In the genomic region with DNA sequence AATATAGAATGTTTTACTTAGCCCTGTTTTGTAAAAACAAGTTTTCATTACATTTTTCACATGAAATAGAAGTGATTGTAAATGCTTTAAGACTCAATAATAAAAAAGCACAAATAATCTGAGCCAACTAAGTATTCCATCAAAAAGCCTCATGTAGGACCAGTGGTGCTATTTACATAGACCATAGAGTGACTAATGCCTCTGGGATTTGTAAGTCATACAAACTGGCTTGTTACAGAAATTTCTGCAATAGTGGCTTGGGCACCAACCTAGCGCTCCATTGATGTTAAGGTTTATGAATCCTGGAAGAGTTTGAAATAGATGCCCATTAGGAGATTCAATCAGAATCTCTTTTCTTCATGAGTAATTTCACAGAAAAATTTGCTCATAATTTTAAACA, we compare ENCODE assay signal across 1 cellular context.
TF ChIP-seq lines count a peak whose summit lies in the region.

No MANE protein-coding gene starts in this region.

TF ChIP-seq in endothelial cell of umbilical vein, 7 proteins besides CTCF, POLR2A, EP300 and RAD21 (continued from another document):
- TF ChIP-seq GATA2 (IDR thresholded peaks at IDR 0.05; ENCODE audit: insufficient read depth, insufficient read length, low read depth, low read length) (no peak), MYC (IDR thresholded peaks at IDR 0.05; ENCODE audit: low read depth, low read length) (no peak), EZH2 (IDR thresholded peaks at IDR 0.05; ENCODE audit: borderline replicate concordance, low read depth, low read length, severe bottlenecking) (no peak), FOS (IDR thresholded peaks at IDR 0.05; ENCODE audit: borderline replicate concordance, insufficient read depth, low read length) (peak; percentile 23), POLR2AphosphoS5 (IDR thresholded peaks at IDR 0.05; ENCODE audit: insufficient read depth, low read depth, low read length) (no peak)
- TF ChIP-seq, protein P1, sequence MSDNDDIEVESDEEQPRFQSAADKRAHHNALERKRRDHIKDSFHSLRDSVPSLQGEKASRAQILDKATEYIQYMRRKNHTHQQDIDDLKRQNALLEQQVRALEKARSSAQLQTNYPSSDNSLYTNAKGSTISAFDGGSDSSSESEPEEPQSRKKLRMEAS (IDR thresholded peaks at IDR 0.05; ENCODE audit: insufficient read depth, insufficient read length), result no peak
TF ChIP-seq in endothelial cell of umbilical vein: peak in this region for 1.
